ENCODE assay signal across 18 cellular contexts in genomic region chr5:107213025-107213424, GRCh38.
DNase-seq lines count a peak whose midpoint lies in the region; ATAC-seq and TF ChIP-seq lines count a peak whose summit lies in the region.
"Had no signal": no experiment of that assay in that cellular context is flagged by ENCODE, and none has a peak within 500 bp of the region (broad histone marks: within the 10 kb centered on the region; RNA-seq: fewer than 3 reads in every experiment).

No MANE protein-coding gene starts in this region.

- H3K27me3 ChIP-seq in BE2C = no peaks in the 10 kb centered on the region

- H3K4me1 ChIP-seq in BE2C = peaks cover 8% of the 10 kb centered on the region

- TF ChIP-seq CTCF in BE2C (IDR thresholded peaks at IDR 0.05; ENCODE audit: low read depth, low read length) = no peak

- ATAC-seq in HG03039 (IDR thresholded peaks at IDR 0.05; ENCODE audit: unreplicated experiment) (no peak), GM21786 (IDR thresholded peaks at IDR 0.05; ENCODE audit: unreplicated experiment) (no peak), left lobe of liver (no peak)
- ATAC-seq: Panc1 had no signal

- no peaks in the 10 kb centered on the region for H3K36me3 ChIP-seq in BE2C

- DNase-seq in NCI-H1694 (lab: John Stamatoyannopoulos, UW) = peak; percentile 2
- DNase-seq in NCI-H1694 treated with DMSO at 0.1 percent for 48 hours (lab: John Stamatoyannopoulos, UW) = no peak
- peak; percentile 73 for DNase-seq in BE2C
- DNase-seq in NCI-H226 = peak; percentile 38
- peak; percentile 69 for DNase-seq in islet precursor cell
- no peak for DNase-seq in left lobe of liver (ENCODE audit: low spot score)
- DNase-seq: 8988T, C1 segment of cervical spinal cord, H9, Kasumi-1, MV-4-11, NCI-H1436 treated with DMSO at 0.1 percent for 48 hours, NCI-H2171, NCI-H526, Right ventricle myocardium superior had no signal

- H3K4me3 ChIP-seq in BE2C (ENCODE audit: low read depth, low read length) = no peak overlapping the region

- no peaks in the 10 kb centered on the region for H3K9me3 ChIP-seq in BE2C

Comparison
In these comparisons a context has a peak if more than half of its experiments do, and no peak if none do; other contexts are left out.
1. DNase-seq: peak in NCI-H1694 (single experiment), BE2C (single experiment), NCI-H226 (single experiment) and islet precursor cell (single experiment); none in NCI-H1694 treated with DMSO at 0.1 percent for 48 hours (single experiment) and left lobe of liver (single experiment).